Comparison of ENCODE assay signal across 35 cellular contexts in the genomic region with DNA sequence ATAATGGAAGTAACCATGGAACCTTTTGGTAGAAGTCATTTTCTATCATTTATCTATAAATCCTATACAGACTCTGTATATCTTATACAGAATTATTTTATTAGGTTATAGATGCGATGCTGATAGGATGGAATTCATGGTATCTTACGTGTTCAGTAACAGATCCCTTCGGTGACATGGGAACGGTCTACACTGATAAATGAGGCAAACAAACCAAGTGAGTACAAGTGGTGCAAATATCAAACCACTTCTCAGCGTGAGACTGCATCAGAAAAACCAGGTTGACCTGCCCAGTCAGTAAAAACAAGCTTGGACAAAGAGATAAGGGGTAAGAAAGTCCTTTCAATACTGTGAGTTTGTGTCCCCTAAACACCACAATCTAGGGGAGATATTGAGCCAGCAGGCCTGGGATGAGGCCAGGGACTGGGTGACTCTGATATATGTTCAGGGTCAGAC.
"Had no signal": no experiment of that assay in that cellular context is flagged by ENCODE, and none has a peak within 500 bp of the region (broad histone marks: within the 10 kb centered on the region; RNA-seq: fewer than 3 reads in every experiment).

No MANE protein-coding gene starts in this region.

- DNase-seq: activated CD4-positive, alpha-beta memory T cell treated with anti-CD3 and anti-CD28 coated beads, Interleukin-2, amount 10 ng/mL, durations not matched to agents 7 days and 5 days; activated CD4-positive, alpha-beta T cell treated with anti-CD3 and anti-CD28 coated beads for 1 hour; activated CD4-positive, alpha-beta T cell treated with anti-CD3 and anti-CD28 coated beads for 48 hours; activated CD4-positive, CD25-positive, alpha-beta regulatory T cell; activated CD8-positive, alpha-beta memory T cell treated with anti-CD3 and anti-CD28 coated beads for 24 hours; activated CD8-positive, alpha-beta memory T cell treated with anti-CD3 and anti-CD28 coated beads, Interleukin-2, amount 10 ng/mL, durations not matched to agents 7 days and 5 days; activated CD8-positive, alpha-beta memory T cell treated with anti-CD3 and anti-CD28 coated beads, Interleukin-2, amount 50 U/mL, for 48 hours; activated effector memory CD4-positive, alpha-beta T cell treated with Interleukin-2 at 50 U/mL for 16 hours; activated naive CD4-positive, alpha-beta T cell treated with anti-CD3 and anti-CD28 coated beads, Interleukin-2, amount 50 U/mL, for 16 hours; activated naive CD8-positive, alpha-beta T cell treated with anti-CD3 and anti-CD28 coated beads for 36 hours; activated T-cell treated with anti-CD3 and anti-CD28 coated beads, Interleukin-2, amount 50 U/mL, for 48 hours; amniotic stem cell; aorta; brain microvascular endothelial cell; Kasumi-1; KG1; MG63; NCI-H1048; NCI-H1105 treated with DMSO at 0.1 percent for 48 hours; NCI-H1436; NCI-H1694; NCI-H1930; NCI-H2081 treated with DMSO at 0.1 percent for 48 hours; NCI-H345; NCI-H524 treated with DMSO at 0.1 percent for 48 hours; PC-9; SIG-M5; T-cell; T-helper 17 cell; WERI-Rb-1 had no signal

- H3K4me3 ChIP-seq: MG63, PC-9 had no signal

- H3K9me3 ChIP-seq: MG63 had no signal

- H3K4me2 ChIP-seq: PC-9 had no signal

- H3K27ac ChIP-seq: brain microvascular endothelial cell, PC-9, RWPE1, WERI-Rb-1 had no signal

- H3K27me3 ChIP-seq: brain microvascular endothelial cell, MG63 had no signal

- H2AFZ ChIP-seq: PC-9 had no signal

- H3K36me3 ChIP-seq: MG63 had no signal

- FAIRE-seq: RCC 7860, TTC549 had no signal

- ATAC-seq: activated CD8-positive, alpha-beta memory T cell treated with anti-CD3 and anti-CD28 coated beads, Interleukin-2, amount 10 ng/mL, durations not matched to agents 7 days and 5 days; Right ventricle myocardium inferior; SK-N-SH treated with all-trans-retinoic acid at 6 μM for 48 hours; T-cell; T-helper 17 cell had no signal
